ENCODE assay signal across 27 cellular contexts in genomic region chr11:17152306-17152705, GRCh38.
"Had no signal": no experiment of that assay in that cellular context is flagged by ENCODE, and none has a peak within 500 bp of the region (broad histone marks: within the 10 kb centered on the region; RNA-seq: fewer than 3 reads in every experiment).

No MANE protein-coding gene starts in this region.

- H3K36me3 ChIP-seq: gastrocnemius medialis had no signal

- FAIRE-seq: colon, endometrium had no signal

- H3K27me3 ChIP-seq: dorsolateral prefrontal cortex, esophagus squamous epithelium, gastrocnemius medialis, heart left ventricle had no signal

- H3K9me3 ChIP-seq: esophagus squamous epithelium, gastrocnemius medialis, heart left ventricle, lower lobe of right lung, mucosa of descending colon had no signal

- DNase-seq: dermis blood vessel endothelial cell; dorsolateral prefrontal cortex; effector CD4-positive, alpha-beta T cell; effector memory CD8-positive, alpha-beta T cell; endodermal cell; erythroblast; esophagus squamous epithelium; foreskin fibroblast; foreskin melanocyte; gastrocnemius medialis; heart left ventricle; hippocampal formation; islet precursor cell; kidney; kidney glomerular epithelial cell; left colon; left ventricle myocardium superior; lower lobe of right lung; mesenchymal stem cell; mucosa of descending colon; naive B cell had no signal

- H3K27ac ChIP-seq: coronary artery, epithelial cell of prostate, esophagus squamous epithelium, gastrocnemius medialis, lower lobe of right lung had no signal

- ATAC-seq: effector memory CD8-positive, alpha-beta T cell; esophagus mucosa; gastrocnemius medialis; heart left ventricle; left colon; left lobe of liver; left ventricle myocardium superior; lower lobe of right lung; mucosa of descending colon had no signal

- H3K4me3 ChIP-seq: coronary artery, dorsolateral prefrontal cortex, esophagus squamous epithelium, gastrocnemius medialis, heart left ventricle, lower lobe of right lung, mucosa of descending colon had no signal
